In the genomic region with DNA sequence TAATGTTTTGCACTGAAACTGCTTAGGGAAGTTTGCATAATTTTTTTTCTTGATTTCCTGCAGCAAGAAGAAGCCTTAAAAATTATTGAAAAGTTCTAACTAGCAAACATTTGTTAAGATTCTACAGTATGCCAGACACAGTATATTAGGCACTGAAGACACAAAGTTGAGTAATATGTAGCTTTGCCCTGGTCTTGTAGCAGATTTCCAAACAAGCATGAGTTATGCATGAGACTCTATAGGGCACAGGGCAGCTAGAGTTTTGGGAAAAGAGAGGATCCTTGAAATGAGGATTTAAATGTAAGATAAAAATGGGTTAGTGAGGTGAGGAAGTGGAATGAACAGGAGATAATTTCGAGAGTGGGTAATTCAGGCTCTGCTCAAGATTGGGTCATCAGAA, we compare ENCODE assay signal across 16 cellular contexts. TPM values are rescaled to one million over a fixed set of nuclear protein-coding genes. Genes with fewer than 3 reads are reported as not detected.
DNase-seq lines count a peak whose midpoint lies in the region; ATAC-seq and TF ChIP-seq lines count a peak whose summit lies in the region.
"Had no signal": no experiment of that assay in that cellular context is flagged by ENCODE, and none has a peak within 500 bp of the region (broad histone marks: within the 10 kb centered on the region; RNA-seq: fewer than 3 reads in every experiment).

No MANE protein-coding gene starts in this region.

- no peak for TF ChIP-seq CTCF in GM10248 (IDR thresholded peaks at IDR 0.05; ENCODE audit: control extremely low read depth, extremely low read depth, low read depth, missing control alignments)

- CTCF ChIA-PET in activated naive CD4-positive, alpha-beta T cell treated with anti-CD3 and anti-CD28 coated beads for 36 hours (lab: Charles Lee): no interaction called here
- CTCF ChIA-PET in GM10248 (lab: Yijun Ruan, JAX): no interaction called here

- POLR2A ChIA-PET in GM10248 (lab: Yijun Ruan, JAX): no interaction called here

- H3K4me3 ChIP-seq in SJSA1: no peak overlapping the region
- H3K4me3 ChIP-seq: left ventricle myocardium inferior had no signal

- H3K27ac ChIP-seq in SJSA1: 0 out of 2 replicates have a peak overlapping the region, but pooled peaks have one; percentile 6
- H3K27ac ChIP-seq: left ventricle myocardium inferior had no signal

- ATAC-seq in central memory CD8-positive, alpha-beta T cell (replicated peaks; ENCODE audit: extremely low read depth, poor library complexity, severe bottlenecking): no peak
- ATAC-seq in stimulated activated naive B cell treated with anti-CD40 and anti-IgM and Interleukin-4, amounts not matched to agents 10 μg/mL and 1 μg/mL and 100 μg/mL, for 72 hours (replicated peaks): no peak
- ATAC-seq in HG03460 (IDR thresholded peaks at IDR 0.05; ENCODE audit: unreplicated experiment): no peak
- ATAC-seq: HepG2 had no signal

- H3K4me1 ChIP-seq in SJSA1 (replicated peaks): peaks cover 9% of the 10 kb centered on the region

- H3K4me1 Mint-ChIP-seq in activated naive CD4-positive, alpha-beta T cell treated with anti-CD3 and anti-CD28 coated beads for 36 hours (ENCODE audit: low read depth): peaks cover 37% of the 10 kb centered on the region
- H3K4me1 Mint-ChIP-seq in central memory CD8-positive, alpha-beta T cell: peaks cover 28% of the 10 kb centered on the region
- H3K4me1 Mint-ChIP-seq in stimulated activated naive B cell treated with anti-CD40 and anti-IgM and Interleukin-4, amounts not matched to agents 10 μg/mL and 1 μg/mL and 100 μg/mL, for 72 hours: peaks cover 24 to 30% of the 10 kb centered on the region in 2 donors

- no peaks in the 10 kb centered on the region for H3K36me3 ChIP-seq in SJSA1
- H3K36me3 ChIP-seq: left ventricle myocardium inferior had no signal

- intact Hi-C loops in activated naive CD4-positive, alpha-beta T cell treated with anti-CD3 and anti-CD28 coated beads for 36 hours (cut with micrococcal nuclease): no loop called here

- H3K9me3 Mint-ChIP-seq in activated naive CD4-positive, alpha-beta T cell treated with anti-CD3 and anti-CD28 coated beads for 36 hours: no peaks in the 10 kb centered on the region
- H3K9me3 Mint-ChIP-seq in central memory CD8-positive, alpha-beta T cell: no peaks in the 10 kb centered on the region
- peaks cover 0 to 4% of the 10 kb centered on the region in 2 donors for H3K9me3 Mint-ChIP-seq in stimulated activated naive B cell treated with anti-CD40 and anti-IgM and Interleukin-4, amounts not matched to agents 10 μg/mL and 1 μg/mL and 100 μg/mL, for 72 hours
- H3K9me3 Mint-ChIP-seq: nephron, type B pancreatic cell had no signal

- no peaks in the 10 kb centered on the region for H3K27me3 Mint-ChIP-seq in activated naive CD4-positive, alpha-beta T cell treated with anti-CD3 and anti-CD28 coated beads for 36 hours (ENCODE audit: low read depth)
- no peaks in the 10 kb centered on the region for H3K27me3 Mint-ChIP-seq in central memory CD8-positive, alpha-beta T cell
- H3K27me3 Mint-ChIP-seq in stimulated activated naive B cell treated with anti-CD40 and anti-IgM and Interleukin-4, amounts not matched to agents 10 μg/mL and 1 μg/mL and 100 μg/mL, for 72 hours: peaks cover 4 to 7% of the 10 kb centered on the region in 2 donors

- no peaks in the 10 kb centered on the region for H3K27me3 ChIP-seq in SJSA1 (replicated peaks)

- no peaks in the 10 kb centered on the region for H3K36me3 Mint-ChIP-seq in activated naive CD4-positive, alpha-beta T cell treated with anti-CD3 and anti-CD28 coated beads for 36 hours (ENCODE audit: low read depth)
- no peaks in the 10 kb centered on the region for H3K36me3 Mint-ChIP-seq in central memory CD8-positive, alpha-beta T cell (ENCODE audit: insufficient read depth)
- H3K36me3 Mint-ChIP-seq in stimulated activated naive B cell treated with anti-CD40 and anti-IgM and Interleukin-4, amounts not matched to agents 10 μg/mL and 1 μg/mL and 100 μg/mL, for 72 hours: no peaks in the 10 kb centered on the region
- H3K36me3 Mint-ChIP-seq: type B pancreatic cell had no signal

- peak overlapping the region; percentile 48 for H3K27ac Mint-ChIP-seq in activated naive CD4-positive, alpha-beta T cell treated with anti-CD3 and anti-CD28 coated beads for 36 hours
- peak overlapping the region; percentile 94 for H3K27ac Mint-ChIP-seq in central memory CD8-positive, alpha-beta T cell (ENCODE audit: low read depth)
- peak overlapping the region; percentile 7 for H3K27ac Mint-ChIP-seq in stimulated activated naive B cell treated with anti-CD40 and anti-IgM and Interleukin-4, amounts not matched to agents 10 μg/mL and 1 μg/mL and 100 μg/mL, for 72 hours
- H3K27ac Mint-ChIP-seq: nephron, type B pancreatic cell had no signal

- H3K4me3 Mint-ChIP-seq in activated naive CD4-positive, alpha-beta T cell treated with anti-CD3 and anti-CD28 coated beads for 36 hours: no peak overlapping the region
- no peak overlapping the region for H3K4me3 Mint-ChIP-seq in central memory CD8-positive, alpha-beta T cell
- peak overlapping the region; percentile 4 to 21 for H3K4me3 Mint-ChIP-seq in stimulated activated naive B cell treated with anti-CD40 and anti-IgM and Interleukin-4, amounts not matched to agents 10 μg/mL and 1 μg/mL and 100 μg/mL, for 72 hours
- H3K4me3 Mint-ChIP-seq: nephron, type B pancreatic cell had no signal

- no peaks in the 10 kb centered on the region for H3K9me3 ChIP-seq in SJSA1 (replicated peaks)
- H3K9me3 ChIP-seq: left ventricle myocardium inferior had no signal

- DNase-seq in activated naive CD4-positive, alpha-beta T cell treated with anti-CD3 and anti-CD28 coated beads for 36 hours: no peak
- no peak for DNase-seq in activated naive CD4-positive, alpha-beta T cell treated with anti-CD3 and anti-CD28 coated beads, Interleukin-2, amount 50 U/mL, for 16 hours
- no peak for DNase-seq in SJSA1 (ENCODE audit: low read depth in 1 of 2, low spot score in 2 of 2)
- DNase-seq in central memory CD8-positive, alpha-beta T cell (ENCODE audit: low spot score in 2 of 2): no peak
- DNase-seq in stimulated activated naive B cell treated with anti-CD40 and anti-IgM and Interleukin-4, amounts not matched to agents 10 μg/mL and 1 μg/mL and 100 μg/mL, for 72 hours: no peak
- no peak for DNase-seq in NCI-H69 (lab: John Stamatoyannopoulos, UW)
- DNase-seq in GM10248 (ENCODE audit: extremely low spot score): no peak
- DNase-seq: amygdala, DMS79 treated with DMSO at 0.1 percent for 48 hours, left ventricle myocardium inferior, NCI-H1092 treated with DMSO at 0.1 percent for 48 hours, NCI-H345 had no signal

RNA-seq across cellular contexts. Expression of a gene that starts 8.6 kb away (rescaled TPM):
- 1 to 10 TPM; 8.6 to 8.8 TPM for total RNA-seq in activated naive CD4-positive, alpha-beta T cell treated with anti-CD3 and anti-CD28 coated beads for 36 hours
- total RNA-seq in SJSA1 (2014; rRNA removed; shearing (Covaris generic)): not detected in 2 replicates
- total RNA-seq: HepG2 had no signal

Comparison
In these comparisons a context has a peak if more than half of its experiments do, and no peak if none do; other contexts are left out.
1. H3K27ac Mint-ChIP-seq: peak in every context shown above with its lines; median percentile 94 in central memory CD8-positive, alpha-beta T cell; 48 in activated naive CD4-positive, alpha-beta T cell treated with anti-CD3 and anti-CD28 coated beads for 36 hours; 7 in stimulated activated naive B cell treated with anti-CD40 and anti-IgM and Interleukin-4, amounts not matched to agents 10 μg/mL and 1 μg/mL and 100 μg/mL, for 72 hours.
2. H3K4me3 Mint-ChIP-seq: peak in stimulated activated naive B cell treated with anti-CD40 and anti-IgM and Interleukin-4, amounts not matched to agents 10 μg/mL and 1 μg/mL and 100 μg/mL, for 72 hours (2 of 2); none in activated naive CD4-positive, alpha-beta T cell treated with anti-CD3 and anti-CD28 coated beads for 36 hours (single experiment) and central memory CD8-positive, alpha-beta T cell (single experiment).